Comparison of ENCODE assay signal across 12 cellular contexts in the genomic region with DNA sequence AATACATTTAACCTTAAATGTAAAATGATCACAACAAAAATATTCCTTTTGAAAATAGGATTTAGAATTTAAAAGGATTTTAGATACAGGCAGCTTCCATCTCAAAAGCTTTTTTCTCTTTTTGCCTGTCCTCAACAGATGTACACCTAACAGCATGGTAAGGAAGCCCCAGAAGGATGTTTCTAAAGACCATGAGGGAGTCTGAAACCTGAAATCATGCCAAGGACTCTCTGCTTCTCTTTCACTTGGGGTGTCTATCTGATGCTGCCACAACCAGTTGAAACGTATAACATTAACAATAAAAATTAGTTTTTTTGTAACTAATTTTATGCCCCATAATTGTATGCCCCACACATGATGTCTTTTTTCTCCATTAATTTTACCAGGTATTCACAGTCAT. TPM values are rescaled to one million over a fixed set of nuclear protein-coding genes. Genes with fewer than 3 reads are reported as not detected.
A peak's percentile ranks its signal among the peaks of the same experiment; 100 is the strongest.
DNase-seq lines count a peak whose midpoint lies in the region; ATAC-seq and TF ChIP-seq lines count a peak whose summit lies in the region.
"Had no signal": no experiment of that assay in that cellular context is flagged by ENCODE, and none has a peak within 500 bp of the region (broad histone marks: within the 10 kb centered on the region; RNA-seq: fewer than 3 reads in every experiment).

No MANE protein-coding gene starts in this region.

- ATAC-seq in GM21447 (IDR thresholded peaks at IDR 0.05; ENCODE audit: unreplicated experiment): peak; percentile 71
- peak; percentile 56 for ATAC-seq in HG03354 (IDR thresholded peaks at IDR 0.05; ENCODE audit: poor library complexity, severe bottlenecking, unreplicated experiment)

- no peak overlapping the region for H3K4me3 ChIP-seq in AG04450 (ENCODE audit: low read depth, low read length)
- no peak overlapping the region for H3K4me3 ChIP-seq in coronary artery

- no peak overlapping the region for H3K4me3 Mint-ChIP-seq in activated T-helper 1 cell treated with anti-CD3 and anti-CD28 coated beads, Interleukin-12 subunit alpha, Interleukin-12 subunit beta, Interleukin-2, Interleukin-4 antibody, amounts not matched to agents 30 ng/mL and 10 ng/mL and 1 ng/mL, durations not matched to agents 14 hours and 24 hours and 36 hours
- no peak overlapping the region for H3K4me3 Mint-ChIP-seq in activated CD4-positive, alpha-beta T cell treated with anti-CD3 and anti-CD28 coated beads, Interleukin-2, amount 10 ng/mL, durations not matched to agents 24 days and 14 days
- H3K4me3 Mint-ChIP-seq: activated T-cell treated with anti-CD3 and anti-CD28 coated beads, Interleukin-2, amount 50 U/mL, for 24 hours; B cell; memory B cell had no signal

- DNase-seq in AG04450 (ENCODE audit: low read depth, low spot score) (no peak), coronary artery (ENCODE audit: low spot score) (no peak), GDM1 (lab: John Stamatoyannopoulos, UW) (no peak)
- no peak for DNase-seq in stimulated activated CD4-positive, alpha-beta T cell treated with anti-CD3 and anti-CD28 coated beads, Interleukin-15, amount 100 ng/mL, for 24 hours
- DNase-seq in activated T-helper 1 cell treated with anti-CD3 and anti-CD28 coated beads, Interleukin-12 subunit alpha, Interleukin-12 subunit beta, Interleukin-2, Interleukin-4 antibody, amounts not matched to agents 30 ng/mL and 10 ng/mL and 1 ng/mL, durations not matched to agents 14 hours and 24 hours and 36 hours (ENCODE audit: low spot score): no peak
- no peak for DNase-seq in activated CD4-positive, alpha-beta T cell treated with anti-CD3 and anti-CD28 coated beads, Interleukin-2, amount 10 ng/mL, durations not matched to agents 24 days and 14 days
- DNase-seq: activated T-cell treated with anti-CD3 and anti-CD28 coated beads, Interleukin-2, amount 50 U/mL, for 24 hours; stimulated activated CD4-positive, alpha-beta T cell treated with anti-CD3 and anti-CD28 coated beads, Interleukin-1b, Interleukin-23, amount 100 ng/mL, for 48 hours had no signal

- no peaks in the 10 kb centered on the region for H3K27me3 ChIP-seq in AG04450 (ENCODE audit: control insufficient read depth, insufficient read depth, low read length)

- TF ChIP-seq CTCF in AG04450 (IDR thresholded peaks at IDR 0.05; ENCODE audit: low read depth, low read length) (no peak), coronary artery (IDR thresholded peaks at IDR 0.05) (no peak)

- no peaks in the 10 kb centered on the region for H3K9me3 ChIP-seq in AG04450 (ENCODE audit: control insufficient read depth, insufficient read depth, low read length)

- H3K36me3 Mint-ChIP-seq in activated T-helper 1 cell treated with anti-CD3 and anti-CD28 coated beads, Interleukin-12 subunit alpha, Interleukin-12 subunit beta, Interleukin-2, Interleukin-4 antibody, amounts not matched to agents 30 ng/mL and 10 ng/mL and 1 ng/mL, durations not matched to agents 14 hours and 24 hours and 36 hours (ENCODE audit: low read depth): peaks cover under 1% of the 10 kb centered on the region
- H3K36me3 Mint-ChIP-seq in activated CD4-positive, alpha-beta T cell treated with anti-CD3 and anti-CD28 coated beads, Interleukin-2, amount 10 ng/mL, durations not matched to agents 24 days and 14 days (ENCODE audit: low read depth): no peaks in the 10 kb centered on the region
- H3K36me3 Mint-ChIP-seq: memory B cell had no signal

- H3K27me3 Mint-ChIP-seq in activated T-helper 1 cell treated with anti-CD3 and anti-CD28 coated beads, Interleukin-12 subunit alpha, Interleukin-12 subunit beta, Interleukin-2, Interleukin-4 antibody, amounts not matched to agents 30 ng/mL and 10 ng/mL and 1 ng/mL, durations not matched to agents 14 hours and 24 hours and 36 hours (ENCODE audit: insufficient read depth): peaks cover 5% of the 10 kb centered on the region
- H3K27me3 Mint-ChIP-seq in activated CD4-positive, alpha-beta T cell treated with anti-CD3 and anti-CD28 coated beads, Interleukin-2, amount 10 ng/mL, durations not matched to agents 24 days and 14 days: peaks cover 10% of the 10 kb centered on the region
- H3K27me3 Mint-ChIP-seq: activated T-cell treated with anti-CD3 and anti-CD28 coated beads, Interleukin-2, amount 50 U/mL, for 24 hours; B cell; memory B cell had no signal

- intact Hi-C loops in activated T-helper 1 cell treated with anti-CD3 and anti-CD28 coated beads, Interleukin-12 subunit alpha, Interleukin-12 subunit beta, Interleukin-2, Interleukin-4 antibody, amounts not matched to agents 30 ng/mL and 10 ng/mL and 1 ng/mL, durations not matched to agents 14 hours and 24 hours and 36 hours (cut with micrococcal nuclease): no loop called here
- intact Hi-C loops in activated CD4-positive, alpha-beta T cell treated with anti-CD3 and anti-CD28 coated beads, Interleukin-2, amount 10 ng/mL, durations not matched to agents 24 days and 14 days (cut with micrococcal nuclease): no loop called here

- no peak overlapping the region for H3K27ac Mint-ChIP-seq in activated T-helper 1 cell treated with anti-CD3 and anti-CD28 coated beads, Interleukin-12 subunit alpha, Interleukin-12 subunit beta, Interleukin-2, Interleukin-4 antibody, amounts not matched to agents 30 ng/mL and 10 ng/mL and 1 ng/mL, durations not matched to agents 14 hours and 24 hours and 36 hours
- H3K27ac Mint-ChIP-seq in activated CD4-positive, alpha-beta T cell treated with anti-CD3 and anti-CD28 coated beads, Interleukin-2, amount 10 ng/mL, durations not matched to agents 24 days and 14 days: no peak overlapping the region
- H3K27ac Mint-ChIP-seq: activated T-cell treated with anti-CD3 and anti-CD28 coated beads, Interleukin-2, amount 50 U/mL, for 24 hours; memory B cell had no signal

- CTCF ChIA-PET in AG04450 (lab: Charles Lee): no interaction called here

- POLR2A ChIA-PET in AG04450 (lab: Yijun Ruan, JAX): interaction anchor here (0.7 kb wide), 1 partner anchor 29 kb away, joined by 3 read pairs; no protein-coding TSS in a partner anchor

- H3K9me3 Mint-ChIP-seq in activated T-helper 1 cell treated with anti-CD3 and anti-CD28 coated beads, Interleukin-12 subunit alpha, Interleukin-12 subunit beta, Interleukin-2, Interleukin-4 antibody, amounts not matched to agents 30 ng/mL and 10 ng/mL and 1 ng/mL, durations not matched to agents 14 hours and 24 hours and 36 hours: no peaks in the 10 kb centered on the region
- no peaks in the 10 kb centered on the region for H3K9me3 Mint-ChIP-seq in activated CD4-positive, alpha-beta T cell treated with anti-CD3 and anti-CD28 coated beads, Interleukin-2, amount 10 ng/mL, durations not matched to agents 24 days and 14 days
- H3K9me3 Mint-ChIP-seq: activated T-cell treated with anti-CD3 and anti-CD28 coated beads, Interleukin-2, amount 50 U/mL, for 24 hours; memory B cell had no signal

- peak overlapping the region; percentile 66 for H3K27ac ChIP-seq in AG04450 (ENCODE audit: low read depth, low read length)
- peak overlapping the region; percentile 56 to 75 for H3K27ac ChIP-seq in coronary artery

- peaks cover 26% of the 10 kb centered on the region for H3K4me1 Mint-ChIP-seq in activated T-helper 1 cell treated with anti-CD3 and anti-CD28 coated beads, Interleukin-12 subunit alpha, Interleukin-12 subunit beta, Interleukin-2, Interleukin-4 antibody, amounts not matched to agents 30 ng/mL and 10 ng/mL and 1 ng/mL, durations not matched to agents 14 hours and 24 hours and 36 hours (ENCODE audit: low read depth)
- peaks cover 12% of the 10 kb centered on the region for H3K4me1 Mint-ChIP-seq in activated CD4-positive, alpha-beta T cell treated with anti-CD3 and anti-CD28 coated beads, Interleukin-2, amount 10 ng/mL, durations not matched to agents 24 days and 14 days

RNA-seq across cellular contexts. Expression of a gene that starts 5.4 kb away (rescaled TPM):
- polyA plus RNA-seq in AG04450 (2011; rRNA removed): 14.9 and 17.7 TPM in 2 replicates
- polyA minus RNA-seq in AG04450 (2011; rRNA and poly(A)+ RNA removed): 23.0 and 24.6 TPM in 2 replicates
- 23.5 and 24.1 TPM in 2 replicates for total RNA-seq in activated T-helper 1 cell treated with anti-CD3 and anti-CD28 coated beads, Interleukin-12 subunit alpha, Interleukin-12 subunit beta, Interleukin-2, Interleukin-4 antibody, amounts not matched to agents 30 ng/mL and 10 ng/mL and 1 ng/mL, durations not matched to agents 14 hours and 24 hours and 36 hours
- total RNA-seq in activated CD4-positive, alpha-beta T cell treated with anti-CD3 and anti-CD28 coated beads, Interleukin-2, amount 10 ng/mL, durations not matched to agents 24 days and 14 days: 19.0 and 20.4 TPM in 2 replicates
